Comparison of ENCODE assay signal across 1 cellular context in genomic region chr11:46295312-46295995, GRCh38.
TF ChIP-seq lines count a peak whose summit lies in the region.

No MANE protein-coding gene starts in this region.

TF ChIP-seq in K562, 482 proteins besides CTCF, POLR2A, EP300 and RAD21 (continued from another document and continues in another):
- TF ChIP-seq RCOR1 (IDR thresholded peaks at IDR 0.05; ENCODE audit: borderline replicate concordance in 1 of 2, low read depth in 2 of 2, low read length in 2 of 2) = peak in 1 of 2 experiments; percentile 3; a peak in 1 of 4 replicates
- no peak for TF ChIP-seq HCFC1 (IDR thresholded peaks at IDR 0.05; ENCODE audit: low read depth, low read length)
- no peak for TF ChIP-seq ZNF57 (CRISPR knock-in tag; IDR thresholded peaks at IDR 0.05)
- TF ChIP-seq TOE1 (IDR thresholded peaks at IDR 0.05; ENCODE audit: borderline replicate concordance) = peak; percentile 75; the same call in 1 of the 2 replicates
- TF ChIP-seq TOE1 (CRISPR knock-in tag; IDR thresholded peaks at IDR 0.05; ENCODE audit: borderline replicate concordance, low read depth) = no peak
- TF ChIP-seq, protein P1, sequence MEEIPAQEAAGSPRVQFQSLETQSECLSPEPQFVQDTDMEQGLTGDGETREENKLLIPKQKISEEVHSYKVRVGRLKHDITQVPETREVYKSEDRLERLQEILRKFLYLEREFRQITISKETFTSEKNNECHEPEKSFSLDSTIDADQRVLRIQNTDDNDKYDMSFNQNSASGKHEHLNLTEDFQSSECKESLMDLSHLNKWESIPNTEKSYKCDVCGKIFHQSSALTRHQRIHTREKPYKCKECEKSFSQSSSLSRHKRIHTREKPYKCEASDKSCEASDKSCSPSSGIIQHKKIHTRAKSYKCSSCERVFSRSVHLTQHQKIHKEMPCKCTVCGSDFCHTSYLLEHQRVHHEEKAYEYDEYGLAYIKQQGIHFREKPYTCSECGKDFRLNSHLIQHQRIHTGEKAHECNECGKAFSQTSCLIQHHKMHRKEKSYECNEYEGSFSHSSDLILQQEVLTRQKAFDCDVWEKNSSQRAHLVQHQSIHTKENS (CRISPR knock-in tag; IDR thresholded peaks at IDR 0.05) = no peak
- TF ChIP-seq ZNF699 (CRISPR knock-in tag; IDR thresholded peaks at IDR 0.05; ENCODE audit: insufficient replicate concordance) = no peak
- TF ChIP-seq, protein P2, sequence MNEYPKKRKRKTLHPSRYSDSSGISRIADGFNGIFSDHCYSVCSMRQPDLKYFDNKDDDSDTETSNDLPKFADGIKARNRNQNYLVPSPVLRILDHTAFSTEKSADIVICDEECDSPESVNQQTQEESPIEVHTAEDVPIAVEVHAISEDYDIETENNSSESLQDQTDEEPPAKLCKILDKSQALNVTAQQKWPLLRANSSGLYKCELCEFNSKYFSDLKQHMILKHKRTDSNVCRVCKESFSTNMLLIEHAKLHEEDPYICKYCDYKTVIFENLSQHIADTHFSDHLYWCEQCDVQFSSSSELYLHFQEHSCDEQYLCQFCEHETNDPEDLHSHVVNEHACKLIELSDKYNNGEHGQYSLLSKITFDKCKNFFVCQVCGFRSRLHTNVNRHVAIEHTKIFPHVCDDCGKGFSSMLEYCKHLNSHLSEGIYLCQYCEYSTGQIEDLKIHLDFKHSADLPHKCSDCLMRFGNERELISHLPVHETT (CRISPR knock-in tag; conservative IDR thresholded peaks at IDR 0.05 in 1 of 2, IDR thresholded peaks at IDR 0.05 in 1 of 2) = peak in 1 of 2 experiments; percentile 41; a peak in 1 of 4 replicates
- no peak for TF ChIP-seq GABPB2 (CRISPR knock-in tag; conservative IDR thresholded peaks at IDR 0.05)
- no peak for TF ChIP-seq CEBPZ (IDR thresholded peaks at IDR 0.05; ENCODE audit: borderline replicate concordance, low read depth, low read length)
- TF ChIP-seq SMAD4 (CRISPR knock-in tag; conservative IDR thresholded peaks at IDR 0.05) = peak; percentile 37; the same call in 1 of the 2 replicates
- TF ChIP-seq NELFE (IDR thresholded peaks at IDR 0.05; ENCODE audit: insufficient read depth, insufficient read length) = no peak
- TF ChIP-seq CHD4 (IDR thresholded peaks at IDR 0.05; ENCODE audit: insufficient read depth, insufficient replicate concordance, low read depth, low read length, poor library complexity, severe bottlenecking) = no peak
- TF ChIP-seq ZNF311 (CRISPR knock-in tag; IDR thresholded peaks at IDR 0.05) = no peak; the same call in 1 of the 2 replicates
- TF ChIP-seq VEZF1 (CRISPR knock-in tag; IDR thresholded peaks at IDR 0.05) = no peak
- TF ChIP-seq MXI1 (IDR thresholded peaks at IDR 0.05; ENCODE audit: low read depth, low read length) = peak; percentile 12; the same call in 1 of the 2 replicates
- no peak for TF ChIP-seq SREBF1 (IDR thresholded peaks at IDR 0.05; ENCODE audit: borderline replicate concordance, low read depth, low read length)
- peak; percentile 66 for TF ChIP-seq NEUROD1 (IDR thresholded peaks at IDR 0.05; ENCODE audit: borderline replicate concordance, low read depth, low read length, partially characterized antibody)
- TF ChIP-seq, protein P3, sequence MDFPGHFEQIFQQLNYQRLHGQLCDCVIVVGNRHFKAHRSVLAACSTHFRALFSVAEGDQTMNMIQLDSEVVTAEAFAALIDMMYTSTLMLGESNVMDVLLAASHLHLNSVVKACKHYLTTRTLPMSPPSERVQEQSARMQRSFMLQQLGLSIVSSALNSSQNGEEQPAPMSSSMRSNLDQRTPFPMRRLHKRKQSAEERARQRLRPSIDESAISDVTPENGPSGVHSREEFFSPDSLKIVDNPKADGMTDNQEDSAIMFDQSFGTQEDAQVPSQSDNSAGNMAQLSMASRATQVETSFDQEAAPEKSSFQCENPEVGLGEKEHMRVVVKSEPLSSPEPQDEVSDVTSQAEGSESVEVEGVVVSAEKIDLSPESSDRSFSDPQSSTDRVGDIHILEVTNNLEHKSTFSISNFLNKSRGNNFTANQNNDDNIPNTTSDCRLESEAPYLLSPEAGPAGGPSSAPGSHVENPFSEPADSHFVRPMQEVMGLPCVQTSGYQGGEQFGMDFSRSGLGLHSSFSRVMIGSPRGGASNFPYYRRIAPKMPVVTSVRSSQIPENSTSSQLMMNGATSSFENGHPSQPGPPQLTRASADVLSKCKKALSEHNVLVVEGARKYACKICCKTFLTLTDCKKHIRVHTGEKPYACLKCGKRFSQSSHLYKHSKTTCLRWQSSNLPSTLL (IDR thresholded peaks at IDR 0.05) = no peak
- TF ChIP-seq NR2C1 (IDR thresholded peaks at IDR 0.05) = no peak
- no peak for TF ChIP-seq NR2C1 (tag; IDR thresholded peaks at IDR 0.05)
- TF ChIP-seq KAT8 (IDR thresholded peaks at IDR 0.05; ENCODE audit: low read depth) = no peak
- TF ChIP-seq E2F5 (CRISPR knock-in tag; IDR thresholded peaks at IDR 0.05) = 0 out of 2 replicates have a peak, but pooled peaks have one; percentile 29
- TF ChIP-seq RBFOX2 (IDR thresholded peaks at IDR 0.05; ENCODE audit: low read depth, low read length) = peak; percentile 84
- no peak for TF ChIP-seq SNIP1 (IDR thresholded peaks at IDR 0.05; ENCODE audit: low read depth)
- TF ChIP-seq RB1 (IDR thresholded peaks at IDR 0.05; ENCODE audit: low read depth) = peak; percentile 67
- 0 out of 2 replicates have a peak, but pooled peaks have one; percentile 37 for TF ChIP-seq TCF7 (IDR thresholded peaks at IDR 0.05; ENCODE audit: borderline replicate concordance)
- no peak for TF ChIP-seq MECOM (CRISPR knock-in tag; IDR thresholded peaks at IDR 0.05)
- TF ChIP-seq STAG1 (CRISPR knock-in tag; IDR thresholded peaks at IDR 0.05; ENCODE audit: borderline replicate concordance) = no peak
- TF ChIP-seq NR0B1 (IDR thresholded peaks at IDR 0.05; ENCODE audit: partially characterized antibody) = no peak
- TF ChIP-seq ZC3H4 (CRISPR knock-in tag; IDR thresholded peaks at IDR 0.05; ENCODE audit: borderline replicate concordance) = no peak
- TF ChIP-seq MEF2D (tag; conservative IDR thresholded peaks at IDR 0.05; ENCODE audit: low read depth) = no peak
- peak; percentile 53; the same call in 1 of the 2 replicates for TF ChIP-seq NR4A1 (CRISPR knock-in tag; IDR thresholded peaks at IDR 0.05)
- TF ChIP-seq NR4A1 (tag; IDR thresholded peaks at IDR 0.05) = no peak
- no peak for TF ChIP-seq LEF1 (IDR thresholded peaks at IDR 0.05)
- TF ChIP-seq TARDBP (IDR thresholded peaks at IDR 0.05) = no peak
- TF ChIP-seq, protein P4, sequence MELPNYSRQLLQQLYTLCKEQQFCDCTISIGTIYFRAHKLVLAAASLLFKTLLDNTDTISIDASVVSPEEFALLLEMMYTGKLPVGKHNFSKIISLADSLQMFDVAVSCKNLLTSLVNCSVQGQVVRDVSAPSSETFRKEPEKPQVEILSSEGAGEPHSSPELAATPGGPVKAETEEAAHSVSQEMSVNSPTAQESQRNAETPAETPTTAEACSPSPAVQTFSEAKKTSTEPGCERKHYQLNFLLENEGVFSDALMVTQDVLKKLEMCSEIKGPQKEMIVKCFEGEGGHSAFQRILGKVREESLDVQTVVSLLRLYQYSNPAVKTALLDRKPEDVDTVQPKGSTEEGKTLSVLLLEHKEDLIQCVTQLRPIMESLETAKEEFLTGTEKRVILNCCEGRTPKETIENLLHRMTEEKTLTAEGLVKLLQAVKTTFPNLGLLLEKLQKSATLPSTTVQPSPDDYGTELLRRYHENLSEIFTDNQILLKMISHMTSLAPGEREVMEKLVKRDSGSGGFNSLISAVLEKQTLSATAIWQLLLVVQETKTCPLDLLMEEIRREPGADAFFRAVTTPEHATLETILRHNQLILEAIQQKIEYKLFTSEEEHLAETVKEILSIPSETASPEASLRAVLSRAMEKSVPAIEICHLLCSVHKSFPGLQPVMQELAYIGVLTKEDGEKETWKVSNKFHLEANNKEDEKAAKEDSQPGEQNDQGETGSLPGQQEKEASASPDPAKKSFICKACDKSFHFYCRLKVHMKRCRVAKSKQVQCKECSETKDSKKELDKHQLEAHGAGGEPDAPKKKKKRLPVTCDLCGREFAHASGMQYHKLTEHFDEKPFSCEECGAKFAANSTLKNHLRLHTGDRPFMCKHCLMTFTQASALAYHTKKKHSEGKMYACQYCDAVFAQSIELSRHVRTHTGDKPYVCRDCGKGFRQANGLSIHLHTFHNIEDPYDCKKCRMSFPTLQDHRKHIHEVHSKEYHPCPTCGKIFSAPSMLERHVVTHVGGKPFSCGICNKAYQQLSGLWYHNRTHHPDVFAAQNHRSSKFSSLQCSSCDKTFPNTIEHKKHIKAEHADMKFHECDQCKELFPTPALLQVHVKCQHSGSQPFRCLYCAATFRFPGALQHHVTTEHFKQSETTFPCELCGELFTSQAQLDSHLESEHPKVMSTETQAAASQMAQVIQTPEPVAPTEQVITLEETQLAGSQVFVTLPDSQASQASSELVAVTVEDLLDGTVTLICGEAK (IDR thresholded peaks at IDR 0.05) = 0 out of 2 replicates have a peak, but pooled peaks have one; percentile 47
- TF ChIP-seq, protein P4 (CRISPR knock-in tag; IDR thresholded peaks at IDR 0.05) = no peak
